Comparison of ENCODE assay signal across 13 cellular contexts in genomic region chr15:25368855-25369254, GRCh38.
"Had no signal": no experiment of that assay in that cellular context is flagged by ENCODE, and none has a peak within 500 bp of the region (broad histone marks: within the 10 kb centered on the region; RNA-seq: fewer than 3 reads in every experiment).

No MANE protein-coding gene starts in this region.

- ATAC-seq: activated CD4-positive, CD25-positive, alpha-beta regulatory T cell treated with anti-CD3 and anti-CD28 coated beads, Interleukin-2, amount 50 U/mL, for 24 hours; gastrocnemius medialis; naive thymus-derived CD4-positive, alpha-beta T cell; stimulated activated effector memory CD8-positive, alpha-beta T cell treated with anti-CD3 and anti-CD28 coated beads, Interleukin-12 subunit alpha, Interleukin-12 subunit beta, amount 100 ng/mL, for 72 hours had no signal

- H3K27me3 Mint-ChIP-seq: activated T-cell treated with anti-CD3 and anti-CD28 coated beads, Interleukin-2, amount 50 U/mL, for 24 hours; naive thymus-derived CD4-positive, alpha-beta T cell had no signal

- DNase-seq: activated CD4-positive, alpha-beta T cell treated with anti-CD3 and anti-CD28 coated beads, Interleukin-2, amount 50 U/mL, for 4 hours; activated gamma-delta T cell; activated T-cell treated with anti-CD3 and anti-CD28 coated beads, Interleukin-2, amount 50 U/mL, for 24 hours; caudate nucleus; cortex of kidney; effector CD8-positive, alpha-beta T cell; gastrocnemius medialis; naive thymus-derived CD4-positive, alpha-beta T cell; thyroid gland; uterus had no signal

- H3K9me3 Mint-ChIP-seq: stimulated activated effector memory CD8-positive, alpha-beta T cell treated with anti-CD3 and anti-CD28 coated beads, Interleukin-12 subunit alpha, Interleukin-12 subunit beta, amount 100 ng/mL, for 72 hours had no signal

- H3K4me3 Mint-ChIP-seq: activated T-cell treated with anti-CD3 and anti-CD28 coated beads, Interleukin-2, amount 50 U/mL, for 24 hours; stimulated activated effector memory CD8-positive, alpha-beta T cell treated with anti-CD3 and anti-CD28 coated beads, Interleukin-12 subunit alpha, Interleukin-12 subunit beta, amount 100 ng/mL, for 72 hours had no signal

- H3K27ac Mint-ChIP-seq: activated T-cell treated with anti-CD3 and anti-CD28 coated beads, Interleukin-2, amount 50 U/mL, for 24 hours; naive thymus-derived CD4-positive, alpha-beta T cell; stimulated activated effector memory CD8-positive, alpha-beta T cell treated with anti-CD3 and anti-CD28 coated beads, Interleukin-12 subunit alpha, Interleukin-12 subunit beta, amount 100 ng/mL, for 72 hours had no signal

- H3K4me3 ChIP-seq: gastrocnemius medialis, right atrium auricular region, thyroid gland, uterus had no signal
